In the genomic region with DNA sequence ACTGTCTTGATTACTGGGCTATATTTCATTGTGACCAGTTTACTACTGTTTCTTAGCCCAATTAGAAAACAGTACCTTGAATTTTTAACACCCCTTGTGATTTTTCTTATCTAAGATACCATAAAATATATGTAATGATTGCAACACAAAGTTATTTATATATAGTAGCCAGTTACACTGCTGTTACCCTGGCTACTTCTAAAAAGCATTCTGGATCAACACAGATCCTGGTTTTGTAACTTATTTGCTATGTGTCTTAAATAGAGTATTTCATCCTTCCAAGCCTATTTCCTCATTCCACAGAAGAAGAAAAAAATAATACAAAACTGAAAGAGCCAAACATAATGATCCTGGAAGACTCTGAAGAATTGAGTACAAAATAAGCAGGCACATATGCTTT, we compare ENCODE assay signal across 1 cellular context.
A peak's percentile ranks its signal among the peaks of the same experiment; 100 is the strongest.
TF ChIP-seq lines count a peak whose summit lies in the region.

No MANE protein-coding gene starts in this region.

TF ChIP-seq in IMR-90, 13 proteins besides CTCF, POLR2A, EP300 and RAD21:
- TF ChIP-seq FOS (IDR thresholded peaks at IDR 0.05; ENCODE audit: low read depth, low read length) (no peak), CEBPB (IDR thresholded peaks at IDR 0.05; ENCODE audit: low read depth, low read length) (peak; percentile 84), USF2 (IDR thresholded peaks at IDR 0.05; ENCODE audit: low read depth, low read length) (no peak), MAFK (IDR thresholded peaks at IDR 0.05; ENCODE audit: low read depth, low read length) (no peak), BHLHE40 (IDR thresholded peaks at IDR 0.05; ENCODE audit: low read depth, low read length) (no peak), RFX5 (IDR thresholded peaks at IDR 0.05; ENCODE audit: low read depth, low read length) (no peak), MAZ (IDR thresholded peaks at IDR 0.05; ENCODE audit: borderline replicate concordance, low read depth, low read length) (no peak), MXI1 (IDR thresholded peaks at IDR 0.05; ENCODE audit: borderline replicate concordance, low read depth, low read length) (no peak)
- TF ChIP-seq, protein P1, sequence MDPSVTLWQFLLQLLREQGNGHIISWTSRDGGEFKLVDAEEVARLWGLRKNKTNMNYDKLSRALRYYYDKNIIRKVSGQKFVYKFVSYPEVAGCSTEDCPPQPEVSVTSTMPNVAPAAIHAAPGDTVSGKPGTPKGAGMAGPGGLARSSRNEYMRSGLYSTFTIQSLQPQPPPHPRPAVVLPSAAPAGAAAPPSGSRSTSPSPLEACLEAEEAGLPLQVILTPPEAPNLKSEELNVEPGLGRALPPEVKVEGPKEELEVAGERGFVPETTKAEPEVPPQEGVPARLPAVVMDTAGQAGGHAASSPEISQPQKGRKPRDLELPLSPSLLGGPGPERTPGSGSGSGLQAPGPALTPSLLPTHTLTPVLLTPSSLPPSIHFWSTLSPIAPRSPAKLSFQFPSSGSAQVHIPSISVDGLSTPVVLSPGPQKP (IDR thresholded peaks at IDR 0.05; ENCODE audit: borderline replicate concordance, low read depth, low read length) = no peak
